In the genomic region with DNA sequence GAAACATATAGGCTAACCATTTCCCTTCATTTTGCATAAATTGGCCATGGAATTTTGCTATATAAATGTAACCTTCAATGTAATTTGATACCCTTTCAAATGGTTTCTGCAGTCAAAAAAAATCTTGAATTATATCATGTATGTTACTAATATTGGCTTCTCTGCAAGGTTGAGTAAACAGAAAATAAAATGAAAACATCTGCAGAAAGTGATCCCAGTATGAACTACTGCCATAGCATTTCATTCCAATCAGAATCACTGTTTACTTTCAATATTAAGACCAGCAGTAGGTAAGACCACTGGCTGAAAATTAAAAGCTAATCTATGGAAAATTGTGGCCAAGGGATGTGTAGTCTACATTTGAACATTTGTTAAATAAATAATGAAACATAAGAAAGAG, we compare ENCODE assay signal across 19 cellular contexts.
"Had no signal": no experiment of that assay in that cellular context is flagged by ENCODE, and none has a peak within 500 bp of the region (broad histone marks: within the 10 kb centered on the region; RNA-seq: fewer than 3 reads in every experiment).

No MANE protein-coding gene starts in this region.

- ATAC-seq: left cardiac atrium; naive thymus-derived CD8-positive, alpha-beta T cell; stimulated activated naive B cell treated with anti-CD40 and anti-IgM and Interleukin-4, amounts not matched to agents 10 μg/mL and 1 μg/mL and 100 μg/mL, for 72 hours; stimulated activated naive CD8-positive, alpha-beta T cell treated with anti-CD3 and anti-CD28 coated beads, Interleukin-15, amount 100 ng/mL, for 72 hours; upper lobe of right lung had no signal

- DNase-seq: colonic mucosa; effector CD4-positive, alpha-beta T cell; endodermal cell; erythroblast; foreskin melanocyte; head of caudate nucleus; kidney; left cardiac atrium; left ventricle myocardium inferior; mesendoderm; naive thymus-derived CD8-positive, alpha-beta T cell; posterior cingulate gyrus; sigmoid colon; stimulated activated CD4-positive, alpha-beta T cell treated with anti-CD3 and anti-CD28 coated beads, Interleukin-2, amount 100 ng/mL, for 24 hours; stimulated activated CD4-positive, alpha-beta T cell treated with anti-CD3 and anti-CD28 coated beads, Interleukin-4, amount 100 ng/mL, for 4 hours; stimulated activated naive B cell treated with anti-CD40 and anti-IgM and Interleukin-4, amounts not matched to agents 10 μg/mL and 1 μg/mL and 100 μg/mL, for 72 hours; stimulated activated naive CD8-positive, alpha-beta T cell treated with anti-CD3 and anti-CD28 coated beads, Interleukin-15, amount 100 ng/mL, for 72 hours; testis; upper lobe of right lung had no signal
